In the genomic region with DNA sequence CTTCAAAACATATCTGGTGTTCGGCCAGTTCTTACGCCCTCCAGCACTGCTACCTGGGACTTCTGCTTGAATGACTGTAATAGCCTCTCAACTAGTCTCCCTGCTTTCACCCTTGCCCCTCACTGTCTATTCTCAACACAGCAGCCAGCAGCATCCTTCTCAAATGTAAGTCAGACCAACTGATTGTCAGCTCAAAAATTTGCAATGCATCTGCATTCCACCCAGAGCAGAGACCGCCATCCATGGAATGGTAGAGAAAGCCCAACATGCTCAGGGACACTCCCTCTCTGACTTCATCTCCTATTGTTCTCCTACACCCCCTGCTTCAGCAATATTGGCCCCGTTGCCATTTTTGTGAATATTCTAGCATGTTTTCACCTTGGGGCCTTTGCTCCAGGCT, we compare ENCODE assay signal across 32 cellular contexts. TPM values are rescaled to one million over a fixed set of nuclear protein-coding genes. Genes with fewer than 3 reads are reported as not detected.
"Had no signal": no experiment of that assay in that cellular context is flagged by ENCODE, and none has a peak within 500 bp of the region (broad histone marks: within the 10 kb centered on the region; RNA-seq: fewer than 3 reads in every experiment).

No MANE protein-coding gene starts in this region.

- H3K9me3 ChIP-seq: sigmoid colon, testis, tibial artery, upper lobe of left lung had no signal

- H3K4me1 ChIP-seq: gastrocnemius medialis, psoas muscle, testis, tibial artery had no signal

- H3K27ac Mint-ChIP-seq: endodermal cell; nephron progenitor cell; stimulated activated effector memory CD8-positive, alpha-beta T cell treated with anti-CD3 and anti-CD28 coated beads, Interleukin-12 subunit alpha, Interleukin-12 subunit beta, amount 100 ng/mL, for 72 hours had no signal

- H3K9me3 Mint-ChIP-seq: stimulated activated effector memory CD8-positive, alpha-beta T cell treated with anti-CD3 and anti-CD28 coated beads, Interleukin-12 subunit alpha, Interleukin-12 subunit beta, amount 100 ng/mL, for 72 hours had no signal

- H3K27me3 ChIP-seq: gastrocnemius medialis, sigmoid colon, testis, tibial artery, upper lobe of left lung had no signal

- DNase-seq: cortex of kidney; effector CD8-positive, alpha-beta T cell; endodermal cell; foreskin fibroblast; gastrocnemius medialis; head of caudate nucleus; kidney; mesenchymal stem cell; midbrain; naive thymus-derived CD8-positive, alpha-beta T cell; nephron progenitor cell; nucleus accumbens; posterior cingulate gyrus; psoas muscle; right cardiac atrium; sigmoid colon; stimulated activated CD4-positive, alpha-beta T cell treated with anti-CD3 and anti-CD28 coated beads, Interleukin-2, amount 100 ng/mL, for 24 hours; stimulated activated CD4-positive, alpha-beta T cell treated with anti-CD3 and anti-CD28 coated beads, Interleukin-4, amount 100 ng/mL, for 24 hours; stimulated activated naive CD8-positive, alpha-beta T cell treated with anti-CD3 and anti-CD28 coated beads, Interleukin-15, Interleukin-2, amounts not matched to agents 100 U/mL and 50 U/mL, for 24 hours; substantia nigra; testis; tibial artery; upper lobe of left lung had no signal

- H3K4me3 ChIP-seq: gastrocnemius medialis, lung, psoas muscle, sigmoid colon, testis, tibial artery, upper lobe of left lung had no signal

- H3K4me1 Mint-ChIP-seq: stimulated activated effector memory CD8-positive, alpha-beta T cell treated with anti-CD3 and anti-CD28 coated beads, Interleukin-12 subunit alpha, Interleukin-12 subunit beta, amount 100 ng/mL, for 72 hours had no signal

- ATAC-seq: esophagus mucosa; gastrocnemius medialis; left lobe of liver; naive thymus-derived CD8-positive, alpha-beta T cell; psoas muscle; right cardiac atrium; stimulated activated effector memory CD8-positive, alpha-beta T cell treated with anti-CD3 and anti-CD28 coated beads, Interleukin-12 subunit alpha, Interleukin-12 subunit beta, amount 100 ng/mL, for 72 hours; stimulated activated naive CD8-positive, alpha-beta T cell treated with anti-CD3 and anti-CD28 coated beads, Interleukin-15, Interleukin-2, amounts not matched to agents 100 U/mL and 50 U/mL, for 24 hours had no signal

- H3K36me3 ChIP-seq: gastrocnemius medialis, sigmoid colon, tibial artery, upper lobe of left lung had no signal

- H3K27ac ChIP-seq: epithelial cell of prostate, gastrocnemius medialis, psoas muscle, sigmoid colon, testis, tibial artery, upper lobe of left lung had no signal

- H3K4me3 Mint-ChIP-seq: endodermal cell; naive thymus-derived CD8-positive, alpha-beta T cell; nephron progenitor cell; stimulated activated effector memory CD8-positive, alpha-beta T cell treated with anti-CD3 and anti-CD28 coated beads, Interleukin-12 subunit alpha, Interleukin-12 subunit beta, amount 100 ng/mL, for 72 hours had no signal

- FAIRE-seq: kidney, urothelium cell line had no signal

RNA-seq across cellular contexts. Expression of a gene that starts 5.9 kb away (rescaled TPM):
- total RNA-seq: endodermal cell, glomerular endothelial cell, osteocyte, renal cortical epithelial cell had no signal
- polyA plus RNA-seq: naive thymus-derived CD8-positive, alpha-beta T cell had no signal

RNA-seq across cellular contexts. Expression of a gene that starts 33.7 kb away (rescaled TPM):
- total RNA-seq: endodermal cell, glomerular endothelial cell, osteocyte, renal cortical epithelial cell had no signal
- polyA plus RNA-seq: naive thymus-derived CD8-positive, alpha-beta T cell had no signal
